1 cellular context compared by ENCODE assay signal in genomic region chr2:75405000-75405399, GRCh38.
TF ChIP-seq lines count a peak whose summit lies in the region.

No MANE protein-coding gene starts in this region.

TF ChIP-seq in GM12878, 131 proteins besides CTCF, POLR2A, EP300 and RAD21 (continued from another document):
- TF ChIP-seq, protein P1, sequence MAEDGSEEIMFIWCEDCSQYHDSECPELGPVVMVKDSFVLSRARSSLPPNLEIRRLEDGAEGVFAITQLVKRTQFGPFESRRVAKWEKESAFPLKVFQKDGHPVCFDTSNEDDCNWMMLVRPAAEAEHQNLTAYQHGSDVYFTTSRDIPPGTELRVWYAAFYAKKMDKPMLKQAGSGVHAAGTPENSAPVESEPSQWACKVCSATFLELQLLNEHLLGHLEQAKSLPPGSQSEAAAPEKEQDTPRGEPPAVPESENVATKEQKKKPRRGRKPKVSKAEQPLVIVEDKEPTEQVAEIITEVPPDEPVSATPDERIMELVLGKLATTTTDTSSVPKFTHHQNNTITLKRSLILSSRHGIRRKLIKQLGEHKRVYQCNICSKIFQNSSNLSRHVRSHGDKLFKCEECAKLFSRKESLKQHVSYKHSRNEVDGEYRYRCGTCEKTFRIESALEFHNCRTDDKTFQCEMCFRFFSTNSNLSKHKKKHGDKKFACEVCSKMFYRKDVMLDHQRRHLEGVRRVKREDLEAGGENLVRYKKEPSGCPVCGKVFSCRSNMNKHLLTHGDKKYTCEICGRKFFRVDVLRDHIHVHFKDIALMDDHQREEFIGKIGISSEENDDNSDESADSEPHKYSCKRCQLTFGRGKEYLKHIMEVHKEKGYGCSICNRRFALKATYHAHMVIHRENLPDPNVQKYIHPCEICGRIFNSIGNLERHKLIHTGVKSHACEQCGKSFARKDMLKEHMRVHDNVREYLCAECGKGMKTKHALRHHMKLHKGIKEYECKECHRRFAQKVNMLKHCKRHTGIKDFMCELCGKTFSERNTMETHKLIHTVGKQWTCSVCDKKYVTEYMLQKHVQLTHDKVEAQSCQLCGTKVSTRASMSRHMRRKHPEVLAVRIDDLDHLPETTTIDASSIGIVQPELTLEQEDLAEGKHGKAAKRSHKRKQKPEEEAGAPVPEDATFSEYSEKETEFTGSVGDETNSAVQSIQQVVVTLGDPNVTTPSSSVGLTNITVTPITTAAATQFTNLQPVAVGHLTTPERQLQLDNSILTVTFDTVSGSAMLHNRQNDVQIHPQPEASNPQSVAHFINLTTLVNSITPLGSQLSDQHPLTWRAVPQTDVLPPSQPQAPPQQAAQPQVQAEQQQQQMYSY (CRISPR knock-in tag; IDR thresholded peaks at IDR 0.05) = no peak
- TF ChIP-seq ESRRA (IDR thresholded peaks at IDR 0.05; ENCODE audit: low read length) (no peak), NFXL1 (IDR thresholded peaks at IDR 0.05; ENCODE audit: borderline replicate concordance) (no peak), ZSCAN29 (IDR thresholded peaks at IDR 0.05) (no peak), NKRF (conservative IDR thresholded peaks at IDR 0.05) (no peak), STAT1 (conservative IDR thresholded peaks at IDR 0.05) (no peak), PML (IDR thresholded peaks at IDR 0.05; ENCODE audit: low read length) (no peak), POLR2AphosphoS5 (IDR thresholded peaks at IDR 0.05; ENCODE audit: low read length) (no peak), ZBTB4 (CRISPR knock-in tag; IDR thresholded peaks at IDR 0.05) (no peak), SUZ12 (IDR thresholded peaks at IDR 0.05; ENCODE audit: unreplicated experiment) (no peak)
- TF ChIP-seq, protein P2, sequence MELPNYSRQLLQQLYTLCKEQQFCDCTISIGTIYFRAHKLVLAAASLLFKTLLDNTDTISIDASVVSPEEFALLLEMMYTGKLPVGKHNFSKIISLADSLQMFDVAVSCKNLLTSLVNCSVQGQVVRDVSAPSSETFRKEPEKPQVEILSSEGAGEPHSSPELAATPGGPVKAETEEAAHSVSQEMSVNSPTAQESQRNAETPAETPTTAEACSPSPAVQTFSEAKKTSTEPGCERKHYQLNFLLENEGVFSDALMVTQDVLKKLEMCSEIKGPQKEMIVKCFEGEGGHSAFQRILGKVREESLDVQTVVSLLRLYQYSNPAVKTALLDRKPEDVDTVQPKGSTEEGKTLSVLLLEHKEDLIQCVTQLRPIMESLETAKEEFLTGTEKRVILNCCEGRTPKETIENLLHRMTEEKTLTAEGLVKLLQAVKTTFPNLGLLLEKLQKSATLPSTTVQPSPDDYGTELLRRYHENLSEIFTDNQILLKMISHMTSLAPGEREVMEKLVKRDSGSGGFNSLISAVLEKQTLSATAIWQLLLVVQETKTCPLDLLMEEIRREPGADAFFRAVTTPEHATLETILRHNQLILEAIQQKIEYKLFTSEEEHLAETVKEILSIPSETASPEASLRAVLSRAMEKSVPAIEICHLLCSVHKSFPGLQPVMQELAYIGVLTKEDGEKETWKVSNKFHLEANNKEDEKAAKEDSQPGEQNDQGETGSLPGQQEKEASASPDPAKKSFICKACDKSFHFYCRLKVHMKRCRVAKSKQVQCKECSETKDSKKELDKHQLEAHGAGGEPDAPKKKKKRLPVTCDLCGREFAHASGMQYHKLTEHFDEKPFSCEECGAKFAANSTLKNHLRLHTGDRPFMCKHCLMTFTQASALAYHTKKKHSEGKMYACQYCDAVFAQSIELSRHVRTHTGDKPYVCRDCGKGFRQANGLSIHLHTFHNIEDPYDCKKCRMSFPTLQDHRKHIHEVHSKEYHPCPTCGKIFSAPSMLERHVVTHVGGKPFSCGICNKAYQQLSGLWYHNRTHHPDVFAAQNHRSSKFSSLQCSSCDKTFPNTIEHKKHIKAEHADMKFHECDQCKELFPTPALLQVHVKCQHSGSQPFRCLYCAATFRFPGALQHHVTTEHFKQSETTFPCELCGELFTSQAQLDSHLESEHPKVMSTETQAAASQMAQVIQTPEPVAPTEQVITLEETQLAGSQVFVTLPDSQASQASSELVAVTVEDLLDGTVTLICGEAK (IDR thresholded peaks at IDR 0.05; ENCODE audit: borderline replicate concordance) = no peak
